ENCODE assay signal across 23 cellular contexts in genomic region chr9:18554244-18554643, GRCh38.
DNase-seq lines count a peak whose midpoint lies in the region; ATAC-seq and TF ChIP-seq lines count a peak whose summit lies in the region.
"Had no signal": no experiment of that assay in that cellular context is flagged by ENCODE, and none has a peak within 500 bp of the region (broad histone marks: within the 10 kb centered on the region; RNA-seq: fewer than 3 reads in every experiment).

No MANE protein-coding gene starts in this region.

- H3K4me1 Mint-ChIP-seq in nephron progenitor cell, result peaks cover 15% of the 10 kb centered on the region
- H3K4me1 Mint-ChIP-seq: CD14-positive monocyte; CD8-positive, alpha-beta memory T cell had no signal

- H3K36me3 ChIP-seq in thyroid gland, result no peaks in the 10 kb centered on the region
- no peaks in the 10 kb centered on the region for H3K36me3 ChIP-seq in WERI-Rb-1
- H3K36me3 ChIP-seq: BE2C; BLaER1 treated with 17β-estradiol and CSF1 and Interleukin-3, amounts not matched to agents 10 nM and 100 nM had no signal

- WGBS in thyroid gland, 2 donors, result 89 to 90% methylated on average over 6 of the region's 6 CpGs

- no peak overlapping the region for H3K4me3 Mint-ChIP-seq in nephron progenitor cell
- H3K4me3 Mint-ChIP-seq: CD14-positive monocyte; CD4-positive, alpha-beta T cell; CD8-positive, alpha-beta memory T cell; H9 had no signal

- no peaks in the 10 kb centered on the region for H3K9me3 ChIP-seq in thyroid gland
- no peaks in the 10 kb centered on the region for H3K9me3 ChIP-seq in WERI-Rb-1 (ENCODE audit: severe bottlenecking)
- H3K9me3 ChIP-seq: A549, BE2C had no signal

- H3K27me3 Mint-ChIP-seq in nephron progenitor cell (ENCODE audit: low read depth, poor library complexity), result peaks cover 4% of the 10 kb centered on the region
- H3K27me3 Mint-ChIP-seq: CD4-positive, alpha-beta T cell; CD8-positive, alpha-beta memory T cell had no signal

- H3K27ac ChIP-seq in thyroid gland (no peak overlapping the region), WERI-Rb-1 (no peak overlapping the region)
- H3K27ac ChIP-seq: A549; BLaER1 treated with 17β-estradiol and CSF1 and Interleukin-3, amounts not matched to agents 10 nM and 100 nM; GM23248 had no signal

- intact Hi-C loops in left colon (cut with DNase I, micrococcal nuclease) (no loop called here), thyroid gland (cut with DNase I) (no loop called here)

- peaks cover 13% of the 10 kb centered on the region for H3K36me3 Mint-ChIP-seq in nephron progenitor cell (ENCODE audit: low read depth)
- H3K36me3 Mint-ChIP-seq: CD14-positive monocyte; CD8-positive, alpha-beta memory T cell had no signal

- ATAC-seq in left colon, result peak; percentile 96
- no peak for ATAC-seq in HG03159 (IDR thresholded peaks at IDR 0.05; ENCODE audit: unreplicated experiment)
- ATAC-seq: A549, GM12878, HCT116 had no signal

- TF ChIP-seq CTCF in LNCaP clone FGC (IDR thresholded peaks at IDR 0.05; ENCODE audit: control insufficient read depth, extremely low read depth, insufficient read depth) (no peak), nephron progenitor cell (IDR thresholded peaks at IDR 0.05) (no peak), thyroid gland (IDR thresholded peaks at IDR 0.05) (no peak), WERI-Rb-1 (IDR thresholded peaks at IDR 0.05; ENCODE audit: low read depth, low read length) (no peak)

- H3K27me3 ChIP-seq in thyroid gland (no peaks in the 10 kb centered on the region), WERI-Rb-1 (ENCODE audit: insufficient read depth, low read depth, severe bottlenecking) (no peaks in the 10 kb centered on the region)
- H3K27me3 ChIP-seq: BE2C; BLaER1 treated with 17β-estradiol and CSF1 and Interleukin-3, amounts not matched to agents 10 nM and 100 nM had no signal

- H3K4me1 ChIP-seq in thyroid gland, result no peaks in the 10 kb centered on the region
- H3K4me1 ChIP-seq: A549; BE2C; BLaER1 treated with 17β-estradiol and CSF1 and Interleukin-3, amounts not matched to agents 10 nM and 100 nM had no signal

- DNase-seq in LNCaP clone FGC (ENCODE audit: low read depth) (peak; percentile 77), left colon (no peak), nephron progenitor cell (no peak), thyroid gland (no peak), WERI-Rb-1 (no peak)
- DNase-seq: 8988T; ACHN; AML-193; BE2C; CD4-positive, alpha-beta T cell; CD8-positive, alpha-beta memory T cell; DMS 273 treated with DMSO at 0.1 percent for 48 hours; DMS79; EL; GDM1; GM23248; H9 had no signal

- no peak overlapping the region for H3K4me3 ChIP-seq in LNCaP clone FGC (ENCODE audit: low read depth, low read length)
- no peak overlapping the region for H3K4me3 ChIP-seq in thyroid gland (replicated peaks in 1 of 3)
- no peak overlapping the region for H3K4me3 ChIP-seq in WERI-Rb-1 (ENCODE audit: low read depth, low read length)
- H3K4me3 ChIP-seq: A549; BLaER1 treated with 17β-estradiol and CSF1 and Interleukin-3, amounts not matched to agents 10 nM and 100 nM; GM12878; GM23248 had no signal

- H3K9me3 Mint-ChIP-seq in nephron progenitor cell, result peaks cover 37% of the 10 kb centered on the region

- TF ChIP-seq POLR2A in thyroid gland (IDR thresholded peaks at IDR 0.05), result no peak

- H3K27ac Mint-ChIP-seq in nephron progenitor cell, result peak overlapping the region; percentile 30
- H3K27ac Mint-ChIP-seq: CD14-positive monocyte; CD4-positive, alpha-beta T cell; CD8-positive, alpha-beta memory T cell; H9 had no signal
